In the genomic region with DNA sequence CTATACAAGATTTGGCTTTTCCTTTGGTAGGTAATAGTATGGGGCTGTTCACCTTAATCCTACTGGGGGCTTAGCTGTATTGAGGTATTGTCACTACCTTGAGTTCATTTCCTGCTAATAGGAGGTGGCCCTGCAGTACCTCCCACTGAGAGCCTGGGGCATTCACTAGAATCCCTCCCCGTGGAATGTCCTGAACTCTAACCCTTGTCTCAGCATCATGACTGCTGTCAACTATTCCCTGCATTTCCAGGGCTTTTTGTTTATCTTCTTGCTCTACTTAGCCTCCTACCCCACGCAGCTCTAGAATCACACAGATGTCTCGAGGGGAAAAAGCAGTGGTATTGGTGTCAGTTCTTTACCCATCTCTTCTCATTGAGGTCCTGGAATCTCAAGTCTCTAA, we compare ENCODE assay signal across 34 cellular contexts.
"Had no signal": no experiment of that assay in that cellular context is flagged by ENCODE, and none has a peak within 500 bp of the region (broad histone marks: within the 10 kb centered on the region; RNA-seq: fewer than 3 reads in every experiment).

No MANE protein-coding gene starts in this region.

- H3K36me3 Mint-ChIP-seq: activated CD8-positive, alpha-beta memory T cell treated with anti-CD3 and anti-CD28 coated beads, Interleukin-2, amount 10 ng/mL, durations not matched to agents 7 days and 5 days; activated naive CD4-positive, alpha-beta T cell treated with anti-CD3 and anti-CD28 coated beads, Interleukin-2, amount 10 ng/mL, durations not matched to agents 7 days and 5 days; activated naive CD4-positive, alpha-beta T cell treated with anti-CD3 and anti-CD28 coated beads, Interleukin-2, amount 50 U/mL, for 24 hours; activated naive CD8-positive, alpha-beta T cell; activated naive CD8-positive, alpha-beta T cell treated with anti-CD3 and anti-CD28 coated beads, Interleukin-2, amount 10 ng/mL, durations not matched to agents 7 days and 5 days; brain had no signal

- H3K27me3 ChIP-seq: ascending aorta, cardiac muscle cell had no signal

- H3K4me1 Mint-ChIP-seq: activated B cell treated with CpG ODN at 0.5 μM for 24 hours; activated CD4-positive, alpha-beta memory T cell treated with anti-CD3 and anti-CD28 coated beads, Interleukin-2, amount 10 ng/mL, durations not matched to agents 7 days and 5 days; activated CD4-positive, alpha-beta T cell treated with anti-CD3 and anti-CD28 coated beads, Interleukin-2, amount 10 ng/mL, durations not matched to agents 24 days and 14 days; activated CD8-positive, alpha-beta memory T cell treated with anti-CD3 and anti-CD28 coated beads, Interleukin-2, amount 10 ng/mL, durations not matched to agents 7 days and 5 days; activated naive CD4-positive, alpha-beta T cell treated with anti-CD3 and anti-CD28 coated beads, Interleukin-2, amount 10 ng/mL, durations not matched to agents 7 days and 5 days; activated naive CD4-positive, alpha-beta T cell treated with anti-CD3 and anti-CD28 coated beads, Interleukin-2, amount 50 U/mL, for 24 hours; activated naive CD8-positive, alpha-beta T cell treated with anti-CD3 and anti-CD28 coated beads, Interleukin-2, amount 10 ng/mL, durations not matched to agents 7 days and 5 days; brain; central memory CD8-positive, alpha-beta T cell had no signal

- H3K4me3 ChIP-seq: ascending aorta, cardiac muscle cell had no signal

- ATAC-seq: activated CD8-positive, alpha-beta memory T cell treated with anti-CD3 and anti-CD28 coated beads, Interleukin-2, amount 10 ng/mL, durations not matched to agents 7 days and 5 days; activated CD8-positive, alpha-beta T cell treated with anti-CD3 and anti-CD28 coated beads, Interleukin-2, amount 10 ng/mL, durations not matched to agents 7 days and 5 days; activated naive CD8-positive, alpha-beta T cell treated with anti-CD3 and anti-CD28 coated beads, Interleukin-2, amount 50 U/mL, for 24 hours had no signal

- H3K27ac ChIP-seq: ascending aorta, cardiac muscle cell, VCaP had no signal

- H3K27me3 Mint-ChIP-seq: activated B cell treated with CpG ODN at 0.5 μM for 24 hours; activated CD4-positive, alpha-beta memory T cell treated with anti-CD3 and anti-CD28 coated beads, Interleukin-2, amount 10 ng/mL, durations not matched to agents 7 days and 5 days; activated CD4-positive, alpha-beta T cell treated with anti-CD3 and anti-CD28 coated beads, Interleukin-2, amount 10 ng/mL, durations not matched to agents 24 days and 14 days; activated CD8-positive, alpha-beta memory T cell treated with anti-CD3 and anti-CD28 coated beads, Interleukin-2, amount 10 ng/mL, durations not matched to agents 7 days and 5 days; activated naive CD4-positive, alpha-beta T cell treated with anti-CD3 and anti-CD28 coated beads, Interleukin-2, amount 10 ng/mL, durations not matched to agents 7 days and 5 days; activated naive CD4-positive, alpha-beta T cell treated with anti-CD3 and anti-CD28 coated beads, Interleukin-2, amount 50 U/mL, for 24 hours; activated naive CD8-positive, alpha-beta T cell; activated naive CD8-positive, alpha-beta T cell treated with anti-CD3 and anti-CD28 coated beads, Interleukin-2, amount 10 ng/mL, durations not matched to agents 7 days and 5 days; activated naive CD8-positive, alpha-beta T cell treated with anti-CD3 and anti-CD28 coated beads, Interleukin-2, amount 50 U/mL, for 24 hours; activated T-cell treated with anti-CD3 and anti-CD28 coated beads, Interleukin-2, amount 50 U/mL, for 24 hours; brain; central memory CD8-positive, alpha-beta T cell had no signal

- H3K9me3 ChIP-seq: ascending aorta had no signal

- H3K36me3 ChIP-seq: ascending aorta, cardiac muscle cell had no signal

- H3K27ac Mint-ChIP-seq: activated B cell treated with CpG ODN at 0.5 μM for 24 hours; activated CD4-positive, alpha-beta memory T cell treated with anti-CD3 and anti-CD28 coated beads, Interleukin-2, amount 10 ng/mL, durations not matched to agents 7 days and 5 days; activated CD4-positive, alpha-beta T cell treated with anti-CD3 and anti-CD28 coated beads, Interleukin-2, amount 10 ng/mL, durations not matched to agents 24 days and 14 days; activated CD8-positive, alpha-beta memory T cell treated with anti-CD3 and anti-CD28 coated beads, Interleukin-2, amount 10 ng/mL, durations not matched to agents 7 days and 5 days; activated CD8-positive, alpha-beta T cell treated with anti-CD3 and anti-CD28 coated beads, Interleukin-2, amount 10 ng/mL, durations not matched to agents 7 days and 5 days; activated naive CD4-positive, alpha-beta T cell treated with anti-CD3 and anti-CD28 coated beads, Interleukin-2, amount 10 ng/mL, durations not matched to agents 7 days and 5 days; activated naive CD4-positive, alpha-beta T cell treated with anti-CD3 and anti-CD28 coated beads, Interleukin-2, amount 50 U/mL, for 24 hours; activated naive CD8-positive, alpha-beta T cell; activated naive CD8-positive, alpha-beta T cell treated with anti-CD3 and anti-CD28 coated beads, Interleukin-2, amount 10 ng/mL, durations not matched to agents 7 days and 5 days; activated naive CD8-positive, alpha-beta T cell treated with anti-CD3 and anti-CD28 coated beads, Interleukin-2, amount 50 U/mL, for 24 hours; activated T-cell treated with anti-CD3 and anti-CD28 coated beads, Interleukin-2, amount 50 U/mL, for 24 hours; activated T-helper 2 cell treated with anti-CD3 and anti-CD28 coated beads, Interferon-gamma antibody, Interleukin-2, Interleukin-4, amounts not matched to agents 10 μg/mL and 5 μg/mL and 100 μg/mL, durations not matched to agents 14 hours and 24 hours and 36 hours; brain; T-helper 1 cell treated with Interleukin-12 subunit alpha and Interleukin-12 subunit beta and Interleukin-4 antibody, amounts not matched to agents 30 μg/mL and 1 μg/mL, for 36 hours; T-helper 2 cell treated with Interferon-gamma antibody and Interleukin-4, amounts not matched to agents 5 μg/mL and 100 μg/mL, for 36 hours had no signal

- DNase-seq: activated B cell treated with CpG ODN at 0.5 μM for 24 hours; activated CD4-positive, alpha-beta memory T cell treated with anti-CD3 and anti-CD28 coated beads, Interleukin-2, amount 10 ng/mL, durations not matched to agents 7 days and 5 days; activated CD4-positive, alpha-beta T cell treated with anti-CD3 and anti-CD28 coated beads for 4 hours; activated CD4-positive, alpha-beta T cell treated with anti-CD3 and anti-CD28 coated beads, Interleukin-2, amount 10 ng/mL, durations not matched to agents 24 days and 14 days; activated CD4-positive, alpha-beta T cell treated with anti-CD3 and anti-CD28 coated beads, Interleukin-2, amount 50 U/mL, for 48 hours; activated CD4-positive, CD25-positive, alpha-beta regulatory T cell treated with anti-CD3 and anti-CD28 coated beads, Interleukin-2, amount 50 U/mL, for 72 hours; activated CD8-positive, alpha-beta memory T cell treated with anti-CD3 and anti-CD28 coated beads for 24 hours; activated CD8-positive, alpha-beta memory T cell treated with anti-CD3 and anti-CD28 coated beads, Interleukin-2, amount 10 ng/mL, durations not matched to agents 7 days and 5 days; activated CD8-positive, alpha-beta memory T cell treated with anti-CD3 and anti-CD28 coated beads, Interleukin-2, amount 50 U/mL, for 48 hours; activated CD8-positive, alpha-beta T cell treated with anti-CD3 and anti-CD28 coated beads, Interleukin-2, amount 10 ng/mL, durations not matched to agents 7 days and 5 days; activated effector memory CD4-positive, alpha-beta T cell treated with Interleukin-2 at 50 U/mL for 16 hours; activated gamma-delta T cell; activated naive CD4-positive, alpha-beta T cell treated with anti-CD3 and anti-CD28 coated beads, Interleukin-2, amount 10 ng/mL, durations not matched to agents 7 days and 5 days; activated naive CD4-positive, alpha-beta T cell treated with Interleukin-2 at 50 U/mL for 16 hours; activated naive CD8-positive, alpha-beta T cell treated with anti-CD3 and anti-CD28 coated beads, Interleukin-2, amount 10 ng/mL, durations not matched to agents 7 days and 5 days; activated naive CD8-positive, alpha-beta T cell treated with anti-CD3 and anti-CD28 coated beads, Interleukin-2, amount 50 U/mL, for 24 hours; activated T-cell treated with anti-CD3 and anti-CD28 coated beads, Interleukin-2, amount 50 U/mL, for 24 hours; activated T-cell treated with anti-CD3 and anti-CD28 coated beads, Interleukin-2, amount 50 U/mL, for 48 hours; amygdala; anterior cingulate cortex; caudate nucleus; cerebellar nuclear complex; T-helper 2 cell; T-helper 9 cell had no signal

- H3K9me3 Mint-ChIP-seq: activated B cell treated with CpG ODN at 0.5 μM for 24 hours; activated CD4-positive, alpha-beta memory T cell treated with anti-CD3 and anti-CD28 coated beads, Interleukin-2, amount 10 ng/mL, durations not matched to agents 7 days and 5 days; activated CD4-positive, alpha-beta T cell treated with anti-CD3 and anti-CD28 coated beads, Interleukin-2, amount 10 ng/mL, durations not matched to agents 24 days and 14 days; activated naive CD4-positive, alpha-beta T cell treated with anti-CD3 and anti-CD28 coated beads, Interleukin-2, amount 10 ng/mL, durations not matched to agents 7 days and 5 days; activated naive CD4-positive, alpha-beta T cell treated with anti-CD3 and anti-CD28 coated beads, Interleukin-2, amount 50 U/mL, for 24 hours; activated naive CD8-positive, alpha-beta T cell treated with anti-CD3 and anti-CD28 coated beads, Interleukin-2, amount 10 ng/mL, durations not matched to agents 7 days and 5 days; activated T-cell treated with anti-CD3 and anti-CD28 coated beads, Interleukin-2, amount 50 U/mL, for 24 hours; activated T-helper 2 cell treated with anti-CD3 and anti-CD28 coated beads, Interferon-gamma antibody, Interleukin-2, Interleukin-4, amounts not matched to agents 10 μg/mL and 5 μg/mL and 100 μg/mL, durations not matched to agents 14 hours and 24 hours and 36 hours; brain; T-helper 1 cell treated with Interleukin-12 subunit alpha and Interleukin-12 subunit beta and Interleukin-4 antibody, amounts not matched to agents 30 μg/mL and 1 μg/mL, for 36 hours; T-helper 2 cell treated with Interferon-gamma antibody and Interleukin-4, amounts not matched to agents 5 μg/mL and 100 μg/mL, for 36 hours had no signal

- H3K4me1 ChIP-seq: ascending aorta had no signal

- H3K4me3 Mint-ChIP-seq: activated B cell treated with CpG ODN at 0.5 μM for 24 hours; activated CD4-positive, alpha-beta memory T cell treated with anti-CD3 and anti-CD28 coated beads, Interleukin-2, amount 10 ng/mL, durations not matched to agents 7 days and 5 days; activated CD4-positive, alpha-beta T cell treated with anti-CD3 and anti-CD28 coated beads, Interleukin-2, amount 10 ng/mL, durations not matched to agents 24 days and 14 days; activated CD8-positive, alpha-beta memory T cell treated with anti-CD3 and anti-CD28 coated beads, Interleukin-2, amount 10 ng/mL, durations not matched to agents 7 days and 5 days; activated CD8-positive, alpha-beta T cell treated with anti-CD3 and anti-CD28 coated beads, Interleukin-2, amount 10 ng/mL, durations not matched to agents 7 days and 5 days; activated naive CD4-positive, alpha-beta T cell treated with anti-CD3 and anti-CD28 coated beads, Interleukin-2, amount 10 ng/mL, durations not matched to agents 7 days and 5 days; activated naive CD4-positive, alpha-beta T cell treated with anti-CD3 and anti-CD28 coated beads, Interleukin-2, amount 50 U/mL, for 24 hours; activated naive CD8-positive, alpha-beta T cell; activated naive CD8-positive, alpha-beta T cell treated with anti-CD3 and anti-CD28 coated beads, Interleukin-2, amount 10 ng/mL, durations not matched to agents 7 days and 5 days; activated naive CD8-positive, alpha-beta T cell treated with anti-CD3 and anti-CD28 coated beads, Interleukin-2, amount 50 U/mL, for 24 hours; activated T-cell treated with anti-CD3 and anti-CD28 coated beads, Interleukin-2, amount 50 U/mL, for 24 hours; brain; central memory CD8-positive, alpha-beta T cell; T-helper 1 cell treated with Interleukin-12 subunit alpha and Interleukin-12 subunit beta and Interleukin-4 antibody, amounts not matched to agents 30 μg/mL and 1 μg/mL, for 36 hours; T-helper 2 cell treated with Interferon-gamma antibody and Interleukin-4, amounts not matched to agents 5 μg/mL and 100 μg/mL, for 36 hours had no signal
